Comparison of ENCODE assay signal across 2 cellular contexts in the genomic region with DNA sequence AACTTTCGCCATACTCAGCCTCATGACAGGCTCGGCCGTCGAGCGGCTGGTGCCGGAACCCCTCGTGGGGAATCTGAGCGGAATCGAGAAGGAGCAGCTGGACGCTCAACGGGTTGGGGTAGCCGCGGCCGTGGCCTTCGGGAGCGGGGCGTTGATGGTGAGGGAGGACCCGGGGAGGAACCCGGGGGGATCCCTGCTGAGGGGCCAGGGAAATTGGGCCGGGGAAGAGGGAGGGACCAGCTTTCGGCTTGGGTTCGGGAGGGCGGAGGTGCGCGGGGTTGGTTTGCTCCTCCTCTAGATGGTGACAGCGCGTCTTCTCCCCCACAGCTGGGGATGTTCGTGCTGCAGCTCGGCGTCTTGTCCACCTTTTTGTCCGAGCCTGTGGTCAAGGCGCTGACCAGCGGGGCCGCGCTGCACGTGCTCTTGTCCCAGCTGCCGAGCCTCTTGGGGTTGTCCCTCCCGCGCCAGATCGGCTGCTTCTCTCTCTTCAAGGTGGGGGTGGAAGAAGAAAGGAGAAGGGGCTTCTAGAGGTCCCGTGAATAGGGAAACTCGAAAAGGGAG.
TF ChIP-seq lines count a peak whose summit lies in the region.

No MANE protein-coding gene starts in this region.

TF ChIP-seq in SK-N-SH, 30 proteins besides CTCF, POLR2A, EP300 and RAD21:
- no peak for TF ChIP-seq NRF1 (IDR thresholded peaks at IDR 0.05; ENCODE audit: low read depth, low read length)
- TF ChIP-seq FOXJ3 (CRISPR knock-in tag; IDR thresholded peaks at IDR 0.05): no peak
- TF ChIP-seq RCOR1 (IDR thresholded peaks at IDR 0.05; ENCODE audit: low read length): no peak
- no peak for TF ChIP-seq POLR2AphosphoS5 (IDR thresholded peaks at IDR 0.05; ENCODE audit: low read depth, low read length)
- no peak for TF ChIP-seq NFIC (IDR thresholded peaks at IDR 0.05; ENCODE audit: borderline replicate concordance)
- no peak for TF ChIP-seq GATA2 (CRISPR knock-in tag; IDR thresholded peaks at IDR 0.05)
- TF ChIP-seq ELF1 (IDR thresholded peaks at IDR 0.05): no peak
- TF ChIP-seq YY1 (IDR thresholded peaks at IDR 0.05; ENCODE audit: low read depth): no peak
- TF ChIP-seq, protein P1, sequence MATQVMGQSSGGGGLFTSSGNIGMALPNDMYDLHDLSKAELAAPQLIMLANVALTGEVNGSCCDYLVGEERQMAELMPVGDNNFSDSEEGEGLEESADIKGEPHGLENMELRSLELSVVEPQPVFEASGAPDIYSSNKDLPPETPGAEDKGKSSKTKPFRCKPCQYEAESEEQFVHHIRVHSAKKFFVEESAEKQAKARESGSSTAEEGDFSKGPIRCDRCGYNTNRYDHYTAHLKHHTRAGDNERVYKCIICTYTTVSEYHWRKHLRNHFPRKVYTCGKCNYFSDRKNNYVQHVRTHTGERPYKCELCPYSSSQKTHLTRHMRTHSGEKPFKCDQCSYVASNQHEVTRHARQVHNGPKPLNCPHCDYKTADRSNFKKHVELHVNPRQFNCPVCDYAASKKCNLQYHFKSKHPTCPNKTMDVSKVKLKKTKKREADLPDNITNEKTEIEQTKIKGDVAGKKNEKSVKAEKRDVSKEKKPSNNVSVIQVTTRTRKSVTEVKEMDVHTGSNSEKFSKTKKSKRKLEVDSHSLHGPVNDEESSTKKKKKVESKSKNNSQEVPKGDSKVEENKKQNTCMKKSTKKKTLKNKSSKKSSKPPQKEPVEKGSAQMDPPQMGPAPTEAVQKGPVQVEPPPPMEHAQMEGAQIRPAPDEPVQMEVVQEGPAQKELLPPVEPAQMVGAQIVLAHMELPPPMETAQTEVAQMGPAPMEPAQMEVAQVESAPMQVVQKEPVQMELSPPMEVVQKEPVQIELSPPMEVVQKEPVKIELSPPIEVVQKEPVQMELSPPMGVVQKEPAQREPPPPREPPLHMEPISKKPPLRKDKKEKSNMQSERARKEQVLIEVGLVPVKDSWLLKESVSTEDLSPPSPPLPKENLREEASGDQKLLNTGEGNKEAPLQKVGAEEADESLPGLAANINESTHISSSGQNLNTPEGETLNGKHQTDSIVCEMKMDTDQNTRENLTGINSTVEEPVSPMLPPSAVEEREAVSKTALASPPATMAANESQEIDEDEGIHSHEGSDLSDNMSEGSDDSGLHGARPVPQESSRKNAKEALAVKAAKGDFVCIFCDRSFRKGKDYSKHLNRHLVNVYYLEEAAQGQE (IDR thresholded peaks at IDR 0.05; ENCODE audit: low read depth, low read length): no peak

TF ChIP-seq in SK-N-SH treated with all-trans-retinoic acid at 6 μM for 48 hours, 23 proteins besides CTCF, POLR2A, EP300 and RAD21:
- TF ChIP-seq CSDC2 (CRISPR knock-in tag; IDR thresholded peaks at IDR 0.05): no peak
- TF ChIP-seq, protein P2, sequence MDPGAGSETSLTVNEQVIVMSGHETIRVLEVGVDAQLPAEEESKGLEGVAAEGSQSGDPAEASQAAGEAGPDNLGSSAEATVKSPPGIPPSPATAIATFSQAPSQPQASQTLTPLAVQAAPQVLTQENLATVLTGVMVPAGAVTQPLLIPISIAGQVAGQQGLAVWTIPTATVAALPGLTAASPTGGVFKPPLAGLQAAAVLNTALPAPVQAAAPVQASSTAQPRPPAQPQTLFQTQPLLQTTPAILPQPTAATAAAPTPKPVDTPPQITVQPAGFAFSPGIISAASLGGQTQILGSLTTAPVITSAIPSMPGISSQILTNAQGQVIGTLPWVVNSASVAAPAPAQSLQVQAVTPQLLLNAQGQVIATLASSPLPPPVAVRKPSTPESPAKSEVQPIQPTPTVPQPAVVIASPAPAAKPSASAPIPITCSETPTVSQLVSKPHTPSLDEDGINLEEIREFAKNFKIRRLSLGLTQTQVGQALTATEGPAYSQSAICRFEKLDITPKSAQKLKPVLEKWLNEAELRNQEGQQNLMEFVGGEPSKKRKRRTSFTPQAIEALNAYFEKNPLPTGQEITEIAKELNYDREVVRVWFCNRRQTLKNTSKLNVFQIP (CRISPR knock-in tag; IDR thresholded peaks at IDR 0.05; ENCODE audit: borderline replicate concordance, low read depth): no peak
- TF ChIP-seq BACH2 (CRISPR knock-in tag; IDR thresholded peaks at IDR 0.05; ENCODE audit: borderline replicate concordance): no peak
- no peak for TF ChIP-seq ZFP30 (CRISPR knock-in tag; IDR thresholded peaks at IDR 0.05)
- TF ChIP-seq PATZ1 (CRISPR knock-in tag; IDR thresholded peaks at IDR 0.05; ENCODE audit: borderline replicate concordance): no peak
- TF ChIP-seq ZC3H10 (CRISPR knock-in tag; IDR thresholded peaks at IDR 0.05): no peak
- no peak for TF ChIP-seq SNAI2 (CRISPR knock-in tag; IDR thresholded peaks at IDR 0.05)
- TF ChIP-seq OSR1 (CRISPR knock-in tag; IDR thresholded peaks at IDR 0.05): no peak
- no peak for TF ChIP-seq PPARA (CRISPR knock-in tag; IDR thresholded peaks at IDR 0.05; ENCODE audit: borderline replicate concordance)
- no peak for TF ChIP-seq ISL1 (CRISPR knock-in tag; IDR thresholded peaks at IDR 0.05)
- no peak for TF ChIP-seq TOX (CRISPR knock-in tag; IDR thresholded peaks at IDR 0.05; ENCODE audit: borderline replicate concordance)
